In genomic region chr17:42422958-42423712, GRCh38 we compare ENCODE assay signal across 8 cellular contexts. TPM values are rescaled to one million over a fixed set of nuclear protein-coding genes. Genes with fewer than 3 reads are reported as not detected.
DNase-seq lines count a peak whose midpoint lies in the region; ATAC-seq and TF ChIP-seq lines count a peak whose summit lies in the region.

CAVIN1 (minus strand) TSS chr17:42423256; CDS start chr17:42423097, 159 bp downstream.

- peaks cover 47% of the 10 kb centered on the region for H3K27me3 Mint-ChIP-seq in activated CD8-positive, alpha-beta T cell treated with anti-CD3 and anti-CD28 coated beads, Interleukin-2, amount 10 ng/mL, durations not matched to agents 7 days and 5 days (ENCODE audit: low read depth)

- no peaks in the 10 kb centered on the region for H3K9me3 ChIP-seq in esophagus muscularis mucosa
- H3K9me3 ChIP-seq in mesodermal cell (ENCODE audit: control insufficient read depth, low read length) = no peaks in the 10 kb centered on the region

- intact Hi-C loops in esophagus muscularis mucosa (cut with DNase I) = loop anchor here (5.0 kb wide), 1 partner anchor 34 kb away; the partner anchor contains the start of gene ATP6V0A1

- H3K36me3 ChIP-seq in esophagus muscularis mucosa = no peaks in the 10 kb centered on the region
- peaks cover 3% of the 10 kb centered on the region for H3K36me3 ChIP-seq in mesodermal cell (ENCODE audit: control insufficient read depth, insufficient read depth, low read length)

- no peak for TF ChIP-seq EP300 in esophagus muscularis mucosa (IDR thresholded peaks at IDR 0.05)

- ATAC-seq in activated CD8-positive, alpha-beta T cell treated with anti-CD3 and anti-CD28 coated beads, Interleukin-2, amount 10 ng/mL, durations not matched to agents 7 days and 5 days = peak; percentile 53
- no peak for ATAC-seq in GM18498 (IDR thresholded peaks at IDR 0.05; ENCODE audit: unreplicated experiment)

- H3K4me1 ChIP-seq in esophagus muscularis mucosa = peaks cover 43 to 61% (median 59%) of the 10 kb centered on the region in 4 donors
- H3K4me1 ChIP-seq in mesodermal cell (ENCODE audit: control insufficient read depth, insufficient read depth, low read length, poor library complexity, severe bottlenecking) = peaks cover 20% of the 10 kb centered on the region

- CTCF ChIA-PET in activated CD8-positive, alpha-beta T cell treated with anti-CD3 and anti-CD28 coated beads, Interleukin-2, amount 10 ng/mL, durations not matched to agents 7 days and 5 days (lab: Charles Lee) = interaction anchor here (0.6 to 1.9 kb wide), 11 partner anchors 10 to 131 kb away, joined by 3 to 10 read pairs (median 5); no protein-coding TSS in a partner anchor

- peaks cover 14% of the 10 kb centered on the region for H3K4me1 Mint-ChIP-seq in activated CD8-positive, alpha-beta T cell treated with anti-CD3 and anti-CD28 coated beads, Interleukin-2, amount 10 ng/mL, durations not matched to agents 7 days and 5 days (ENCODE audit: low read depth)

- H3K4me3 Mint-ChIP-seq in activated CD8-positive, alpha-beta T cell treated with anti-CD3 and anti-CD28 coated beads, Interleukin-2, amount 10 ng/mL, durations not matched to agents 7 days and 5 days = peak within 1 kb of the TSS; percentile 68

- H3K9me3 Mint-ChIP-seq in activated CD8-positive, alpha-beta T cell treated with anti-CD3 and anti-CD28 coated beads, Interleukin-2, amount 10 ng/mL, durations not matched to agents 7 days and 5 days (ENCODE audit: insufficient read depth) = no peaks in the 10 kb centered on the region

- WGBS in esophagus muscularis mucosa = 4% methylated on average over 35 of the region's 58 CpGs
- WGBS in mesodermal cell (ENCODE audit: insufficient coverage in 2 of 2), 2 experiments = 0 to 1% methylated on average over 36 to 49 of the region's 58 CpGs

- H3K27ac ChIP-seq in esophagus muscularis mucosa (replicated peaks in 1 of 4) = peak within 1 kb of the TSS; percentile 97 to 100 (median 100)
- H3K27ac ChIP-seq in mesodermal cell (ENCODE audit: low read depth, low read length, severe bottlenecking) = peak within 1 kb of the TSS; percentile 89
- H3K27ac ChIP-seq in substantia nigra (ENCODE audit: low read depth, low read length, poor library complexity, severe bottlenecking) = peak within 1 kb of the TSS; percentile 75

- H3K27ac Mint-ChIP-seq in activated CD8-positive, alpha-beta T cell treated with anti-CD3 and anti-CD28 coated beads, Interleukin-2, amount 10 ng/mL, durations not matched to agents 7 days and 5 days = no peak within 1 kb of the TSS

- DNase-seq in EH (ENCODE audit: low read depth) (peak; percentile 99), esophagus muscularis mucosa (ENCODE audit: extremely low spot score) (peak; percentile 100), substantia nigra (lab: John Stamatoyannopoulos, UW) (peak in 48 of 49 donors; percentile 41 to 98 (median 79)), GF-D8 (lab: John Stamatoyannopoulos, UW) (no peak)
- DNase-seq in Jurkat, Clone E6-1 (ENCODE audit: low read depth, low spot score) = no peak
- peak; percentile 33 for DNase-seq in activated CD8-positive, alpha-beta T cell treated with anti-CD3 and anti-CD28 coated beads, Interleukin-2, amount 10 ng/mL, durations not matched to agents 7 days and 5 days

- TF ChIP-seq POLR2A in esophagus muscularis mucosa (IDR thresholded peaks at IDR 0.05; ENCODE audit: low read depth) = peak; percentile 96

- POLR2A ChIA-PET in activated CD8-positive, alpha-beta T cell treated with anti-CD3 and anti-CD28 coated beads, Interleukin-2, amount 10 ng/mL, durations not matched to agents 7 days and 5 days (lab: Charles Lee) = interaction anchor here (1.4 kb wide), 1 partner anchor 98 kb away, joined by 3 read pairs; no protein-coding TSS in a partner anchor

- peak in 1 of 3 experiments; percentile 21 for TF ChIP-seq CTCF in esophagus muscularis mucosa (IDR thresholded peaks at IDR 0.05)

- no peaks in the 10 kb centered on the region for H3K27me3 ChIP-seq in esophagus muscularis mucosa

- H3K36me3 Mint-ChIP-seq in activated CD8-positive, alpha-beta T cell treated with anti-CD3 and anti-CD28 coated beads, Interleukin-2, amount 10 ng/mL, durations not matched to agents 7 days and 5 days (ENCODE audit: low read depth) = no peaks in the 10 kb centered on the region

- peak within 1 kb of the TSS; percentile 37 for H3K4me3 ChIP-seq in Jurkat, Clone E6-1 (ENCODE audit: low read length)
- H3K4me3 ChIP-seq in esophagus muscularis mucosa = peak within 1 kb of the TSS; percentile 83 to 99 (median 96)
- H3K4me3 ChIP-seq in mesodermal cell (ENCODE audit: extremely low read depth, insufficient read depth, low read length, poor library complexity, severe bottlenecking) = peak within 1 kb of the TSS; percentile 95

RNA-seq across cellular contexts. Expression of gene CAVIN1, which starts in this region (rescaled TPM):
- not detected for polyA plus RNA-seq in Jurkat, Clone E6-1 (2012; ENCODE audit: insufficient read depth, insufficient read length)
- total RNA-seq in activated CD8-positive, alpha-beta T cell treated with anti-CD3 and anti-CD28 coated beads, Interleukin-2, amount 10 ng/mL, durations not matched to agents 7 days and 5 days = 1 to 10 TPM; 1.7 to 2.0 TPM
- total RNA-seq in esophagus muscularis mucosa = 1,000 to 10,000 TPM in 2 of 4 donors, 100 to 1,000 TPM in 2; 619 to 1,181 (median 1,019) TPM
- polyA plus RNA-seq in mesodermal cell (2013, experiment 1 of 2) = 138 TPM
- polyA plus RNA-seq in mesodermal cell (2013, experiment 2 of 2) = 99.8 TPM

Comparison
In these comparisons a context has a peak if more than half of its experiments do, and no peak if none do; other contexts are left out.
1. RNA of gene CAVIN1 (total RNA-seq): 619 to 1,181 TPM in esophagus muscularis mucosa; 1.7 to 2.0 TPM in activated CD8-positive, alpha-beta T cell treated with anti-CD3 and anti-CD28 coated beads, Interleukin-2, amount 10 ng/mL, durations not matched to agents 7 days and 5 days; every median in the first group is over 100 times any median in the second.
2. DNase-seq: peak in EH (single experiment), activated CD8-positive, alpha-beta T cell treated with anti-CD3 and anti-CD28 coated beads, Interleukin-2, amount 10 ng/mL, durations not matched to agents 7 days and 5 days (single experiment), esophagus muscularis mucosa (single experiment) and substantia nigra (48 of 49); none in Jurkat, Clone E6-1 (single experiment) and GF-D8 (single experiment).
3. H3K4me3 ChIP-seq: peak in every context shown above with its lines; median percentile 96 in esophagus muscularis mucosa; 95 in mesodermal cell; 37 in Jurkat, Clone E6-1.
4. Peak in every context shown above with its lines, with median percentiles within 50 percentile points of each other: H3K27ac ChIP-seq.